ENCODE assay signal across 13 cellular contexts in genomic region chr17:80095038-80095843, GRCh38.
"Had no signal": no experiment of that assay in that cellular context is flagged by ENCODE, and none has a peak within 500 bp of the region (broad histone marks: within the 10 kb centered on the region; RNA-seq: fewer than 3 reads in every experiment).

No MANE protein-coding gene starts in this region.

- H3K27me3 ChIP-seq: ascending aorta, gastrocnemius medialis, testis, upper lobe of right lung had no signal

- H3K4me3 Mint-ChIP-seq: stimulated activated naive CD8-positive, alpha-beta T cell treated with anti-CD3 and anti-CD28 coated beads, Interleukin-15, amount 100 ng/mL, for 72 hours; T-helper 17 cell had no signal

- H3K27ac ChIP-seq: ascending aorta, gastrocnemius medialis, testis, upper lobe of right lung had no signal

- H3K4me1 ChIP-seq: ascending aorta, gastrocnemius medialis, testis, upper lobe of right lung had no signal

- H3K27me3 Mint-ChIP-seq: naive thymus-derived CD8-positive, alpha-beta T cell; stimulated activated naive CD8-positive, alpha-beta T cell treated with anti-CD3 and anti-CD28 coated beads, Interleukin-15, amount 100 ng/mL, for 72 hours; T-helper 17 cell had no signal

- H3K36me3 Mint-ChIP-seq: naive thymus-derived CD8-positive, alpha-beta T cell had no signal

- H3K36me3 ChIP-seq: ascending aorta, gastrocnemius medialis, upper lobe of right lung had no signal

- H3K9me3 ChIP-seq: ascending aorta, gastrocnemius medialis, mucosa of descending colon, testis, upper lobe of right lung had no signal

- H3K4me3 ChIP-seq: ascending aorta, gastrocnemius medialis, mucosa of descending colon, testis, upper lobe of right lung had no signal

- H3K9me3 Mint-ChIP-seq: naive thymus-derived CD8-positive, alpha-beta T cell; stimulated activated naive CD8-positive, alpha-beta T cell treated with anti-CD3 and anti-CD28 coated beads, Interleukin-15, amount 100 ng/mL, for 72 hours had no signal

- ATAC-seq: gastrocnemius medialis; mucosa of descending colon; naive thymus-derived CD8-positive, alpha-beta T cell; stimulated activated naive CD8-positive, alpha-beta T cell treated with anti-CD3 and anti-CD28 coated beads, Interleukin-15, amount 100 ng/mL, for 72 hours; T-helper 17 cell; upper lobe of right lung had no signal

- DNase-seq: activated CD4-positive, CD25-positive, alpha-beta regulatory T cell; activated gamma-delta T cell treated with Interleukin-2 at 50 U/mL for 16 hours; gastrocnemius medialis; hippocampal formation; stimulated activated CD4-positive, alpha-beta T cell treated with anti-CD3 and anti-CD28 coated beads, Interleukin-15, amount 100 ng/mL, for 24 hours; stimulated activated CD4-positive, alpha-beta T cell treated with anti-CD3 and anti-CD28 coated beads, Interleukin-4, amount 100 ng/mL, for 4 hours; stimulated activated naive CD8-positive, alpha-beta T cell treated with anti-CD3 and anti-CD28 coated beads, Interleukin-15, amount 100 ng/mL, for 72 hours; T-helper 17 cell; testis; upper lobe of right lung had no signal

- H3K27ac Mint-ChIP-seq: naive thymus-derived CD8-positive, alpha-beta T cell; stimulated activated naive CD8-positive, alpha-beta T cell treated with anti-CD3 and anti-CD28 coated beads, Interleukin-15, amount 100 ng/mL, for 72 hours; T-helper 17 cell had no signal
